34 cellular contexts compared by ENCODE assay signal in the genomic region with DNA sequence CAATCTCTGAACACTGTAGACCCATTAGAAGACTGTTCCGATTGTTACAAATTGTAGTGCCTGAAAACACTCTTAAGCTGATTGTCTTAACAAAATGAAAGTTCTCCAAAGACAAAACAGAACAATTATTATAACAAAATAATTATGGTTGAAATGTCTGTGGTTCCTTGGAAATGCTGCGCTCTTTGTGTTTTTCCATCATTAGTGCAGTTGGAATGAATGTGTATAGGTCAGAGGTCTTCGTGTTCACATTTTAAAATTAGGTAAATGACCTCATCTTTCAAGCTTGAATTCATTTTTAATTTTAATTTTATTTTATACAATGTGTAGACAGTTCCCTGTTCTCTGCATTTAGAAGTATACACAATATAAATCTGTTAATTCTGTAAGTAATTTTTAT. TPM values are rescaled to one million over a fixed set of nuclear protein-coding genes. Genes with fewer than 3 reads are reported as not detected.
DNase-seq lines count a peak whose midpoint lies in the region; ATAC-seq, FAIRE-seq and TF ChIP-seq lines count a peak whose summit lies in the region.
"Had no signal": no experiment of that assay in that cellular context is flagged by ENCODE, and none has a peak within 500 bp of the region (broad histone marks: within the 10 kb centered on the region; RNA-seq: fewer than 3 reads in every experiment).

No MANE protein-coding gene starts in this region.

- FAIRE-seq in HTR-8/SVneo (lab: Jason Lieb, UNC): no peak
- FAIRE-seq: GM12891 had no signal

- H3K4me3 Mint-ChIP-seq in stimulated activated naive B cell treated with anti-CD40 and anti-IgM and Interleukin-4, amounts not matched to agents 10 μg/mL and 1 μg/mL and 100 μg/mL, for 72 hours: no peak overlapping the region
- H3K4me3 Mint-ChIP-seq: activated B cell treated with CpG ODN at 0.5 μM for 24 hours; activated naive CD8-positive, alpha-beta T cell treated with anti-CD3 and anti-CD28 coated beads, Interleukin-2, amount 10 ng/mL, durations not matched to agents 7 days and 5 days; activated T-cell treated with anti-CD3 and anti-CD28 coated beads, Interleukin-2, amount 50 U/mL, for 4 hours; CD8-positive, alpha-beta memory T cell; central memory CD8-positive, alpha-beta T cell; neural crest cell had no signal

- H3K4me2 ChIP-seq in PC-3 (ENCODE audit: low read length) (peak overlapping the region; percentile 80), osteoblast (ENCODE audit: insufficient read depth, low read length) (peak overlapping the region; percentile 59)
- H3K4me2 ChIP-seq: hepatocyte had no signal

- peak overlapping the region; percentile 95 for H3K27ac ChIP-seq in PC-3 (ENCODE audit: low read length)
- peak overlapping the region; percentile 99 for H3K27ac ChIP-seq in osteoblast (ENCODE audit: low read depth, low read length)
- no peak overlapping the region for H3K27ac ChIP-seq in WERI-Rb-1
- H3K27ac ChIP-seq: ascending aorta, esophagus squamous epithelium, gastroesophageal sphincter, hepatocyte, Peyer's patch, right atrium auricular region, SJCRH30, stomach, vagina had no signal

- H3K9me3 ChIP-seq in PC-3 (ENCODE audit: low read length) (no peaks in the 10 kb centered on the region), osteoblast (ENCODE audit: low read depth, low read length) (no peaks in the 10 kb centered on the region), WERI-Rb-1 (ENCODE audit: severe bottlenecking) (no peaks in the 10 kb centered on the region)
- H3K9me3 ChIP-seq: ascending aorta, esophagus squamous epithelium, gastroesophageal sphincter, Peyer's patch, right atrium auricular region, SJCRH30, stomach, vagina had no signal

- no TSS peak for BruUV-seq in PC-3 (replicated peaks; lab: Mats Ljungman, UMichigan)

- peak overlapping the region; percentile 63 for H3K9ac ChIP-seq in PC-3 (ENCODE audit: low read length)

- CTCF ChIA-PET in PC-3 (lab: Charles Lee): no interaction called here

- no peaks in the 10 kb centered on the region for H3K9me3 Mint-ChIP-seq in stimulated activated naive B cell treated with anti-CD40 and anti-IgM and Interleukin-4, amounts not matched to agents 10 μg/mL and 1 μg/mL and 100 μg/mL, for 72 hours
- H3K9me3 Mint-ChIP-seq: activated B cell treated with CpG ODN at 0.5 μM for 24 hours; activated naive CD8-positive, alpha-beta T cell treated with anti-CD3 and anti-CD28 coated beads, Interleukin-2, amount 10 ng/mL, durations not matched to agents 7 days and 5 days; activated T-cell treated with anti-CD3 and anti-CD28 coated beads, Interleukin-2, amount 50 U/mL, for 4 hours; CD8-positive, alpha-beta memory T cell; central memory CD8-positive, alpha-beta T cell; neural crest cell had no signal

- H2AFZ ChIP-seq in PC-3 (ENCODE audit: low read length) (no peak overlapping the region), osteoblast (ENCODE audit: low read length) (no peak overlapping the region)
- H2AFZ ChIP-seq: hepatocyte had no signal

- H3K36me3 Mint-ChIP-seq in stimulated activated naive B cell treated with anti-CD40 and anti-IgM and Interleukin-4, amounts not matched to agents 10 μg/mL and 1 μg/mL and 100 μg/mL, for 72 hours: peaks cover 12 to 35% of the 10 kb centered on the region in 2 donors

- H3K27me3 ChIP-seq in PC-3 (ENCODE audit: low read length) (no peaks in the 10 kb centered on the region), osteoblast (ENCODE audit: insufficient read depth, low read length) (no peaks in the 10 kb centered on the region), WERI-Rb-1 (ENCODE audit: insufficient read depth, low read depth, severe bottlenecking) (no peaks in the 10 kb centered on the region)
- H3K27me3 ChIP-seq: ascending aorta, esophagus squamous epithelium, gastroesophageal sphincter, hepatocyte, Peyer's patch, right atrium auricular region, SJCRH30, stomach, vagina had no signal

- H3K9me2 ChIP-seq in PC-3 (replicated peaks; ENCODE audit: low read length): no peaks in the 10 kb centered on the region

- H3K36me3 ChIP-seq in PC-3 (ENCODE audit: low read depth, low read length) (peaks cover 9% of the 10 kb centered on the region), osteoblast (ENCODE audit: insufficient read depth, low read length) (peaks cover 17% of the 10 kb centered on the region), WERI-Rb-1 (peaks cover 35% of the 10 kb centered on the region)

- peaks cover 4% of the 10 kb centered on the region for H3F3A ChIP-seq in PC-3 (ENCODE audit: low read length, unreplicated experiment)

- peaks cover 52% of the 10 kb centered on the region for H3K4me1 ChIP-seq in PC-3 (ENCODE audit: insufficient read depth, low read length)
- peaks cover 57% of the 10 kb centered on the region for H3K4me1 ChIP-seq in osteoblast (ENCODE audit: insufficient read depth, low read length)
- H3K4me1 ChIP-seq: ascending aorta, esophagus squamous epithelium, Peyer's patch had no signal

- intact Hi-C loops in PC-3 (cut with micrococcal nuclease): loop anchor here (5.0 kb wide), 4 partner anchors 54 to 371 kb away; no protein-coding TSS in a partner anchor

- H3K27me3 Mint-ChIP-seq in stimulated activated naive B cell treated with anti-CD40 and anti-IgM and Interleukin-4, amounts not matched to agents 10 μg/mL and 1 μg/mL and 100 μg/mL, for 72 hours: no peaks in the 10 kb centered on the region
- H3K27me3 Mint-ChIP-seq: activated B cell treated with CpG ODN at 0.5 μM for 24 hours; activated naive CD8-positive, alpha-beta T cell treated with anti-CD3 and anti-CD28 coated beads, Interleukin-2, amount 10 ng/mL, durations not matched to agents 7 days and 5 days; CD8-positive, alpha-beta memory T cell; central memory CD8-positive, alpha-beta T cell had no signal

- 0 out of 2 replicates have a peak overlapping the region, but pooled peaks have one; percentile 45 for H3K4me3 ChIP-seq in PC-3 (ENCODE audit: low read length)
- H3K4me3 ChIP-seq in choroid plexus epithelial cell (ENCODE audit: low read depth, low read length): no peak overlapping the region
- peak overlapping the region; percentile 31 for H3K4me3 ChIP-seq in osteoblast (ENCODE audit: insufficient read depth, low read length)
- H3K4me3 ChIP-seq in WERI-Rb-1 (ENCODE audit: low read depth, low read length): no peak overlapping the region
- H3K4me3 ChIP-seq: ascending aorta, esophagus squamous epithelium, gastroesophageal sphincter, hepatocyte, lung, Peyer's patch, right atrium auricular region, SJCRH30, stomach, vagina had no signal

- DNase-seq in EH (ENCODE audit: low read depth) (peak; percentile 70), PC-3 (no peak), choroid plexus epithelial cell (ENCODE audit: low read depth) (peak; percentile 22), osteoblast (ENCODE audit: insufficient read length, low spot score, missing footprints) (no peak), WERI-Rb-1 (no peak), HTR-8/SVneo (ENCODE audit: insufficient read length, low spot score) (no peak)
- DNase-seq in stimulated activated naive B cell treated with anti-CD40 and anti-IgM and Interleukin-4, amounts not matched to agents 10 μg/mL and 1 μg/mL and 100 μg/mL, for 72 hours: no peak
- DNase-seq: activated B cell treated with CpG ODN at 0.5 μM for 24 hours; activated CD4-positive, alpha-beta T cell treated with anti-CD3 and anti-CD28 coated beads, Interleukin-2, amount 50 U/mL, for 1 hour; activated gamma-delta T cell; activated naive CD8-positive, alpha-beta T cell treated with anti-CD3 and anti-CD28 coated beads, Interleukin-2, amount 10 ng/mL, durations not matched to agents 7 days and 5 days; activated T-cell treated with anti-CD3 and anti-CD28 coated beads, Interleukin-2, amount 50 U/mL, for 4 hours; CD8-positive, alpha-beta memory T cell; DMS 273 treated with DMSO at 0.1 percent for 48 hours; esophagus squamous epithelium; KG1; NCI-H1436; NCI-H2081 treated with DMSO at 0.1 percent for 48 hours; NCI-H2227 treated with DMSO at 0.1 percent for 48 hours; Peyer's patch; SJCRH30; stimulated activated CD8-positive, alpha-beta memory T cell treated with anti-CD3 and anti-CD28 coated beads, Interleukin-4, amount 100 ng/mL, for 48 hours; stomach; T-helper 1 cell had no signal

- POLR2A ChIA-PET in PC-3 (lab: Charles Lee; ENCODE audit: unreplicated experiment): no interaction called here

- H3K27ac Mint-ChIP-seq in stimulated activated naive B cell treated with anti-CD40 and anti-IgM and Interleukin-4, amounts not matched to agents 10 μg/mL and 1 μg/mL and 100 μg/mL, for 72 hours: no peak overlapping the region
- H3K27ac Mint-ChIP-seq: activated B cell treated with CpG ODN at 0.5 μM for 24 hours; activated naive CD8-positive, alpha-beta T cell treated with anti-CD3 and anti-CD28 coated beads, Interleukin-2, amount 10 ng/mL, durations not matched to agents 7 days and 5 days; CD8-positive, alpha-beta memory T cell had no signal

- H3K79me2 ChIP-seq in PC-3 (ENCODE audit: low read length): peaks cover 18% of the 10 kb centered on the region; the same call in 1 of the 2 replicates
- H3K79me2 ChIP-seq in osteoblast (ENCODE audit: insufficient read depth, low read length): peaks cover 39% of the 10 kb centered on the region

- H3K4me1 Mint-ChIP-seq in stimulated activated naive B cell treated with anti-CD40 and anti-IgM and Interleukin-4, amounts not matched to agents 10 μg/mL and 1 μg/mL and 100 μg/mL, for 72 hours: no peaks in the 10 kb centered on the region
- H3K4me1 Mint-ChIP-seq: activated B cell treated with CpG ODN at 0.5 μM for 24 hours; central memory CD8-positive, alpha-beta T cell had no signal

- no peaks in the 10 kb centered on the region; the same call in 1 of the 2 replicates for H4K20me1 ChIP-seq in PC-3 (ENCODE audit: low read length)
- H4K20me1 ChIP-seq in osteoblast (ENCODE audit: insufficient read depth, low read length): no peaks in the 10 kb centered on the region

- no peak for ATAC-seq in PC-3
- no peak for ATAC-seq in GM21390 (IDR thresholded peaks at IDR 0.05; ENCODE audit: unreplicated experiment)
- ATAC-seq in stimulated activated naive B cell treated with anti-CD40 and anti-IgM and Interleukin-4, amounts not matched to agents 10 μg/mL and 1 μg/mL and 100 μg/mL, for 72 hours (replicated peaks): no peak
- ATAC-seq: gastroesophageal sphincter had no signal

- TF ChIP-seq CTCF in PC-3 (conservative IDR thresholded peaks at IDR 0.05; ENCODE audit: low read depth, low read length): no peak
- no peak for TF ChIP-seq CTCF in choroid plexus epithelial cell (conservative IDR thresholded peaks at IDR 0.05; ENCODE audit: low read depth, low read length)
- no peak for TF ChIP-seq CTCF in osteoblast (IDR thresholded peaks at IDR 0.05; ENCODE audit: extremely low read depth, low read depth, low read length)
- TF ChIP-seq CTCF in WERI-Rb-1 (IDR thresholded peaks at IDR 0.05; ENCODE audit: low read depth, low read length): no peak

RNA-seq across cellular contexts. Expression of a gene that starts 56.7 kb away (rescaled TPM):
- total RNA-seq in PC-3 (2014; rRNA removed): 0.66 TPM in 1 of 2 replicates, not detected in the other
- 3.3 and 7.4 TPM in 2 replicates for total RNA-seq in osteoblast
- total RNA-seq: activated B cell treated with CpG ODN at 0.5 μM for 24 hours; activated naive CD8-positive, alpha-beta T cell treated with anti-CD3 and anti-CD28 coated beads, Interleukin-2, amount 10 ng/mL, durations not matched to agents 7 days and 5 days; activated T-cell treated with anti-CD3 and anti-CD28 coated beads, Interleukin-2, amount 50 U/mL, for 4 hours; ascending aorta; CD8-positive, alpha-beta memory T cell; neural crest cell; Peyer's patch; right atrium auricular region; SJCRH30; stomach had no signal

Comparison
In these comparisons a context has a peak if more than half of its experiments do, and no peak if none do; other contexts are left out.
1. DNase-seq: peak in EH (single experiment) and choroid plexus epithelial cell (single experiment); none in PC-3 (single experiment), osteoblast (single experiment), stimulated activated naive B cell treated with anti-CD40 and anti-IgM and Interleukin-4, amounts not matched to agents 10 μg/mL and 1 μg/mL and 100 μg/mL, for 72 hours (single experiment), WERI-Rb-1 (single experiment) and HTR-8/SVneo (single experiment).
2. H3K4me3 ChIP-seq: peak in PC-3 (single experiment) and osteoblast (single experiment); none in choroid plexus epithelial cell (single experiment) and WERI-Rb-1 (single experiment).